In the genomic region with DNA sequence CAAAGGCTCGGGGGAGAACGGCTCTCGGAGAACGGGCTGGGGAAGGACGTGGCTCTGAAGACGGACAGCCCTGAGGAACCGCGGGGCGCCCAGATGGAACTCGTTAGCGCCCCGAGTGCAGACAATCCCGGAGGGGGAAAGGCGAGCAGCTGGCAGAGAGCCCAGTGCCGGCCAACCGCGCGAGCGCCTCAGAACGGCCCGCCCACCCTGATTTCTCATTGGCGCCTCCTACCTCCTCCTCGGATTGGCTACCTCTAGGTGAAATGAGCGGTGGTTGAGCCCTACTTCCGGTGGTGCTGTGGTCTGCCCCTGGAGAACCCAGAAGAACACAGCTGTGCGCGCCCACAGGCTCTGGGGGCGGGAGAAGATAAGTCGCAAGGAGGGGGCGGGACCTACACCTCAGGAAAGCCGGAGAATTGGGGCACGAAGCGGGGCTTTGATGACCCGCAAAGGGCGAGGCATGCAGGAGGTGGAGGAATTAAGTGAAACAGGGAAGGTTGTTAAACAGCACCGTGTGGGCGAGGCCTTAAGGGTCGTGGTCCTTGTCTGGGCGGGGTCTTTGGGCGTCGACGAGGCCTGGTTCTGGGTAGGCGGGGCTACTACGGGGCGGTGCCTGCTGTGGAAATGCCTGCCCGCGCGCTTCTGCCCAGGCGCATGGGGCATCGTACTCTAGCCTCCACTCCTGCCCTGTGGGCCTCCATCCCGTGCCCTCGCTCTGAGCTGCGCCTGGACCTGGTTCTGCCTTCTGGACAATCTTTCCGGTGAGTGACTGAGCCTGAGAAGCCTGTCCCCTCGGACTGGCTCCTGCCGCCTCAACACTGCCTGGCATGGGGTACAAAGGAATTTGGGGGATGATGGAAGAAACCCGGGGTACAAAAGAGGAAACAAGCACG, we compare ENCODE assay signal across 8 cellular contexts. TPM values are rescaled to one million over a fixed set of nuclear protein-coding genes. Genes with fewer than 3 reads are reported as not detected.
A peak's percentile ranks its signal among the peaks of the same experiment; 100 is the strongest.
DNase-seq lines count a peak whose midpoint lies in the region; ATAC-seq and TF ChIP-seq lines count a peak whose summit lies in the region.

A gene (plus strand): TSS at position 290 of the 893 bp plus-strand sequence. CDS start 335 bp downstream, at position 625.

- TF ChIP-seq CTCF in GM10248 (IDR thresholded peaks at IDR 0.05; ENCODE audit: control extremely low read depth, extremely low read depth, low read depth, missing control alignments) (no peak), glutamatergic neuron (IDR thresholded peaks at IDR 0.05; ENCODE audit: partially characterized antibody, unreplicated experiment) (no peak), osteocyte (IDR thresholded peaks at IDR 0.05) (no peak)

- H3K4me1 Mint-ChIP-seq in activated naive CD8-positive, alpha-beta T cell (ENCODE audit: low read depth) = peaks cover 46% of the 10 kb centered on the region
- H3K4me1 Mint-ChIP-seq in glutamatergic neuron (ENCODE audit: low read depth, unreplicated experiment) (peaks cover 10% of the 10 kb centered on the region), osteocyte (ENCODE audit: unreplicated experiment) (peaks cover 39% of the 10 kb centered on the region)

- H3K4me3 ChIP-seq in thymus (ENCODE audit: low read length) = peak within 1 kb of the TSS; percentile 63

- peaks cover 21% of the 10 kb centered on the region for H3K4me1 ChIP-seq in thymus (ENCODE audit: control insufficient read depth, insufficient read depth, low read length)

- DNase-seq in GM10248 (ENCODE audit: extremely low spot score) = peak; percentile 98
- DNase-seq in NCI-H1105 (lab: John Stamatoyannopoulos, UW) = peak; percentile 89
- DNase-seq in SKM-1 treated with dmso at 0.1 percent for 144 hours (lab: John Stamatoyannopoulos, UW; ENCODE audit: unreplicated experiment) = peak; percentile 99
- peak; percentile 96 for DNase-seq in glutamatergic neuron
- peak; percentile 99 for DNase-seq in osteocyte (ENCODE audit: extremely low spot score, unreplicated experiment)

- H3K36me3 ChIP-seq in thymus (ENCODE audit: control insufficient read depth, insufficient read depth) = peaks cover 46% of the 10 kb centered on the region

- POLR2A ChIA-PET in GM10248 (lab: Yijun Ruan, JAX) = interaction anchor here (0.5 to 2.9 kb wide), 6 partner anchors 14 to 365 kb away, joined by 3 to 11 read pairs (median 4); a partner anchor contains a TSS

- H3K9me3 ChIP-seq in thymus (ENCODE audit: control insufficient read depth) = no peaks in the 10 kb centered on the region

- peak within 1 kb of the TSS; percentile 95 for H3K4me3 Mint-ChIP-seq in activated naive CD8-positive, alpha-beta T cell
- H3K4me3 Mint-ChIP-seq in glutamatergic neuron (ENCODE audit: unreplicated experiment) = peak within 1 kb of the TSS; percentile 99
- H3K4me3 Mint-ChIP-seq in osteocyte (ENCODE audit: unreplicated experiment) = peak within 1 kb of the TSS; percentile 95

- peak within 1 kb of the TSS; percentile 94 for H3K27ac ChIP-seq in thymus (ENCODE audit: low read depth)

- ATAC-seq in HG02623 (IDR thresholded peaks at IDR 0.05; ENCODE audit: unreplicated experiment) = peak; percentile 90

- H3K27ac Mint-ChIP-seq in activated naive CD8-positive, alpha-beta T cell = peak within 1 kb of the TSS; percentile 84
- H3K27ac Mint-ChIP-seq in glutamatergic neuron (ENCODE audit: unreplicated experiment) (peak within 1 kb of the TSS; percentile 100), osteocyte (ENCODE audit: unreplicated experiment) (peak within 1 kb of the TSS; percentile 97)

- under 1% methylated on average over 58 of the region's 58 CpGs for WGBS in thymus

- H3K27me3 ChIP-seq in thymus (ENCODE audit: control insufficient read depth, insufficient read depth) = no peaks in the 10 kb centered on the region

- H3K9me3 Mint-ChIP-seq in activated naive CD8-positive, alpha-beta T cell (ENCODE audit: low read depth) = no peaks in the 10 kb centered on the region
- peaks cover 13% of the 10 kb centered on the region for H3K9me3 Mint-ChIP-seq in glutamatergic neuron (ENCODE audit: unreplicated experiment)
- no peaks in the 10 kb centered on the region for H3K9me3 Mint-ChIP-seq in osteocyte (ENCODE audit: unreplicated experiment)

- H3K27me3 Mint-ChIP-seq in activated naive CD8-positive, alpha-beta T cell = no peaks in the 10 kb centered on the region
- H3K27me3 Mint-ChIP-seq in glutamatergic neuron (ENCODE audit: unreplicated experiment) (peaks cover 19% of the 10 kb centered on the region), osteocyte (ENCODE audit: unreplicated experiment) (no peaks in the 10 kb centered on the region)

- H3K36me3 Mint-ChIP-seq in activated naive CD8-positive, alpha-beta T cell = peaks cover 4% of the 10 kb centered on the region
- H3K36me3 Mint-ChIP-seq in glutamatergic neuron (ENCODE audit: unreplicated experiment) = no peaks in the 10 kb centered on the region
- peaks cover 32% of the 10 kb centered on the region for H3K36me3 Mint-ChIP-seq in osteocyte (ENCODE audit: unreplicated experiment)

- CTCF ChIA-PET in GM10248 (lab: Yijun Ruan, JAX) = interaction anchor here (0.8 to 4.5 kb wide), 7 partner anchors 9 to 78 kb away, joined by 3 to 21 read pairs (median 3); a partner anchor contains a TSS

RNA-seq across cellular contexts. Expression of the gene that starts here (rescaled TPM):
- total RNA-seq in glutamatergic neuron (ENCODE audit: unreplicated experiment) (76.5 TPM), osteocyte (34.8 and 37.9 TPM in 2 replicates)
- polyA plus RNA-seq in thymus = 16.6 TPM

Comparison
In these comparisons a context has a peak if more than half of its experiments do, and no peak if none do; other contexts are left out.
1. Peak in every context shown above with its lines: DNase-seq, ATAC-seq, H3K4me3 ChIP-seq and H3K27ac ChIP-seq.